ENCODE assay signal across 1 cellular context in genomic region chr12:66130267-66131066, GRCh38.
A peak's percentile ranks its signal among the peaks of the same experiment; 100 is the strongest.
TF ChIP-seq lines count a peak whose summit lies in the region.

LLPH (minus strand) TSS chr12:66130750; CDS start chr12:66129106, 1,644 bp downstream.

TF ChIP-seq in HepG2, 621 proteins besides CTCF, POLR2A, EP300 and RAD21 (continued from another document and continues in another):
- TF ChIP-seq NR3C1 (CRISPR knock-in tag; IDR thresholded peaks at IDR 0.05) (no peak), ZSCAN21 (CRISPR knock-in tag; IDR thresholded peaks at IDR 0.05; ENCODE audit: borderline replicate concordance) (no peak), MTA1 (CRISPR knock-in tag; IDR thresholded peaks at IDR 0.05; ENCODE audit: borderline replicate concordance) (no peak; the same call in 1 of the 2 replicates), EEA1 (CRISPR knock-in tag; IDR thresholded peaks at IDR 0.05; ENCODE audit: borderline replicate concordance) (no peak), FOXK1 (CRISPR knock-in tag; IDR thresholded peaks at IDR 0.05; ENCODE audit: borderline replicate concordance, low read depth) (peak; percentile 67; the same call in 1 of the 2 replicates), ZNF552 (CRISPR knock-in tag; IDR thresholded peaks at IDR 0.05; ENCODE audit: borderline replicate concordance) (no peak), FOSL2 (CRISPR knock-in tag; IDR thresholded peaks at IDR 0.05) (peak; percentile 39), RBFOX2 (IDR thresholded peaks at IDR 0.05; ENCODE audit: low read depth, low read length) (peak; percentile 71), SNRNP70 (IDR thresholded peaks at IDR 0.05; ENCODE audit: low read depth, low read length) (no peak), ZNF550 (CRISPR knock-in tag; IDR thresholded peaks at IDR 0.05; ENCODE audit: borderline replicate concordance) (no peak), ZNF296 (CRISPR knock-in tag; conservative IDR thresholded peaks at IDR 0.05) (no peak), ZNF720 (CRISPR knock-in tag; IDR thresholded peaks at IDR 0.05) (no peak), ZFYVE20 (CRISPR knock-in tag; IDR thresholded peaks at IDR 0.05; ENCODE audit: borderline replicate concordance, low read depth) (0 out of 2 replicates have a peak, but pooled peaks have one; percentile 22), PAX8 (CRISPR knock-in tag; IDR thresholded peaks at IDR 0.05; ENCODE audit: borderline replicate concordance) (0 out of 2 replicates have a peak, but pooled peaks have one; percentile 48), LRRFIP1 (CRISPR knock-in tag; conservative IDR thresholded peaks at IDR 0.05) (no peak), ZNF446 (CRISPR knock-in tag; IDR thresholded peaks at IDR 0.05) (no peak), HOXA9 (CRISPR knock-in tag; IDR thresholded peaks at IDR 0.05; ENCODE audit: borderline replicate concordance) (no peak), ZNF431 (CRISPR knock-in tag; IDR thresholded peaks at IDR 0.05; ENCODE audit: borderline replicate concordance, low read depth) (no peak), HMG20A (CRISPR knock-in tag; IDR thresholded peaks at IDR 0.05; ENCODE audit: borderline replicate concordance) (no peak), REST (IDR thresholded peaks at IDR 0.05; ENCODE audit: borderline replicate concordance in 1 of 2, low read depth in 1 of 2, low read length in 2 of 2) (0 out of 4 replicates have a peak, but pooled peaks of 1 of the 2 experiments have one; percentile 52), BHLHE40 (IDR thresholded peaks at IDR 0.05; ENCODE audit: low read length) (no peak), HMG20B (CRISPR knock-in tag; conservative IDR thresholded peaks at IDR 0.05) (no peak), RFXANK (CRISPR knock-in tag; IDR thresholded peaks at IDR 0.05) (no peak), ZNF737 (CRISPR knock-in tag; IDR thresholded peaks at IDR 0.05; ENCODE audit: borderline replicate concordance) (no peak), ZNF788 (CRISPR knock-in tag; IDR thresholded peaks at IDR 0.05; ENCODE audit: borderline replicate concordance) (peak; percentile 76; the same call in 1 of the 2 replicates), ZFP36L1 (CRISPR knock-in tag; IDR thresholded peaks at IDR 0.05) (no peak), SMARCC2 (IDR thresholded peaks at IDR 0.05) (no peak), DBP (CRISPR knock-in tag; IDR thresholded peaks at IDR 0.05; ENCODE audit: not compliant biosample characterization) (no peak), DNMT3B (CRISPR knock-in tag; conservative IDR thresholded peaks at IDR 0.05) (no peak), ZNF780A (CRISPR knock-in tag; IDR thresholded peaks at IDR 0.05) (no peak), EZH2 (conservative IDR thresholded peaks at IDR 0.05; ENCODE audit: low read depth, low read length) (no peak), CCAR2 (optimal IDR thresholded peaks at IDR 0.05; ENCODE audit: low read depth, low read length) (no peak), ZNF407 (CRISPR knock-in tag; IDR thresholded peaks at IDR 0.05; ENCODE audit: not compliant biosample characterization) (no peak), E2F1 (CRISPR knock-in tag; IDR thresholded peaks at IDR 0.05) (no peak; the same call in 1 of the 2 replicates), FOXO4 (CRISPR knock-in tag; conservative IDR thresholded peaks at IDR 0.05) (no peak), AKNA (CRISPR knock-in tag; IDR thresholded peaks at IDR 0.05; ENCODE audit: borderline replicate concordance) (0 out of 2 replicates have a peak, but pooled peaks have one; percentile 20), SRSF1 (optimal IDR thresholded peaks at IDR 0.05; ENCODE audit: low read depth, low read length) (peak; percentile 44)
